ENCODE assay signal across 17 cellular contexts in genomic region chr21:42006765-42007164, GRCh38. TPM values are rescaled to one million over a fixed set of nuclear protein-coding genes. Genes with fewer than 3 reads are reported as not detected.
DNase-seq lines count a peak whose midpoint lies in the region; ATAC-seq, FAIRE-seq and TF ChIP-seq lines count a peak whose summit lies in the region.
"Had no signal": no experiment of that assay in that cellular context is flagged by ENCODE, and none has a peak within 500 bp of the region (broad histone marks: within the 10 kb centered on the region; RNA-seq: fewer than 3 reads in every experiment).

No MANE protein-coding gene starts in this region.

- no peak for TF ChIP-seq EP300 in GM12878 (IDR thresholded peaks at IDR 0.05; ENCODE audit: borderline replicate concordance in 1 of 2, control insufficient read depth in 1 of 2, low read depth in 2 of 2, low read length in 2 of 2)

- H3K4me2 ChIP-seq in GM12878 (ENCODE audit: control insufficient read depth, insufficient read depth): 0 out of 2 replicates have a peak overlapping the region, but pooled peaks have one; percentile 27
- no peak overlapping the region for H3K4me2 ChIP-seq in smooth muscle cell
- H3K4me2 ChIP-seq: A549, PC-9 had no signal

- H3K27me3 ChIP-seq in GM12878 (replicated peaks in 1 of 2; ENCODE audit: control insufficient read depth in 2 of 2, insufficient read depth in 2 of 2, low read length in 1 of 2) (no peaks in the 10 kb centered on the region), smooth muscle cell (ENCODE audit: low read depth) (no peaks in the 10 kb centered on the region)

- FAIRE-seq in GM12878 (lab: Jason Lieb, UNC): no peak
- FAIRE-seq: A549, G401.6 had no signal

- no peaks in the 10 kb centered on the region for H3K9me3 ChIP-seq in GM12878 (replicated peaks; ENCODE audit: control insufficient read depth, insufficient read depth, low read length)
- no peaks in the 10 kb centered on the region for H3K9me3 ChIP-seq in smooth muscle cell (replicated peaks; ENCODE audit: low read depth)
- H3K9me3 ChIP-seq: A549 had no signal

- TF ChIP-seq CTCF in GM12878 (IDR thresholded peaks at IDR 0.05 in 2 of 3, conservative IDR thresholded peaks at IDR 0.05 in 1 of 3; ENCODE audit: control insufficient read depth in 2 of 3, extremely low read depth in 1 of 3, insufficient read depth in 1 of 3, low read depth in 3 of 3, low read length in 3 of 3) (no peak), smooth muscle cell (IDR thresholded peaks at IDR 0.05; ENCODE audit: borderline replicate concordance, insufficient read depth, poor library complexity, severe bottlenecking) (no peak)

- H3K79me2 ChIP-seq in GM12878 (ENCODE audit: control insufficient read depth, insufficient read depth, low read length) (peaks cover 63% of the 10 kb centered on the region), smooth muscle cell (ENCODE audit: low read depth) (peaks cover 41% of the 10 kb centered on the region)

- H3K4me3 ChIP-seq in GM12878 (no peak overlapping the region), smooth muscle cell (no peak overlapping the region)
- H3K4me3 ChIP-seq: A549, PC-9 had no signal

- no peak for ATAC-seq in GM12878
- ATAC-seq in stimulated activated naive B cell treated with anti-CD40 and anti-IgM and Interleukin-4, amounts not matched to agents 10 μg/mL and 1 μg/mL and 100 μg/mL, for 72 hours (replicated peaks): no peak
- ATAC-seq: A549 had no signal

- no peaks in the 10 kb centered on the region for H3K27me3 Mint-ChIP-seq in activated naive CD4-positive, alpha-beta T cell treated with anti-CD3 and anti-CD28 coated beads, Interleukin-2, amount 50 U/mL, for 24 hours
- no peaks in the 10 kb centered on the region for H3K27me3 Mint-ChIP-seq in stimulated activated naive B cell treated with anti-CD40 and anti-IgM and Interleukin-4, amounts not matched to agents 10 μg/mL and 1 μg/mL and 100 μg/mL, for 72 hours

- H3K4me1 ChIP-seq in GM12878 (ENCODE audit: control insufficient read depth, insufficient read depth, low read length): peaks cover 21% of the 10 kb centered on the region
- peaks cover 5% of the 10 kb centered on the region for H3K4me1 ChIP-seq in smooth muscle cell (ENCODE audit: low read depth)

- H4K20me1 ChIP-seq in GM12878 (ENCODE audit: control insufficient read depth, insufficient read depth): no peaks in the 10 kb centered on the region
- H4K20me1 ChIP-seq in smooth muscle cell (ENCODE audit: low read depth): peaks cover 5% of the 10 kb centered on the region

- peak overlapping the region; percentile 52 for H3K27ac Mint-ChIP-seq in activated naive CD4-positive, alpha-beta T cell treated with anti-CD3 and anti-CD28 coated beads, Interleukin-2, amount 50 U/mL, for 24 hours
- peak overlapping the region; percentile 17 for H3K27ac Mint-ChIP-seq in stimulated activated naive B cell treated with anti-CD40 and anti-IgM and Interleukin-4, amounts not matched to agents 10 μg/mL and 1 μg/mL and 100 μg/mL, for 72 hours

- POLR2A ChIA-PET in GM12878 (lab: Charles Lee): interaction anchor here (0.6 to 1.5 kb wide), 4 partner anchors 127 to 403 kb away, joined by 3 to 5 read pairs (median 4); partner anchors contain the start of gene PRDM15

- no peak for DNase-seq in activated naive CD4-positive, alpha-beta T cell (lab: John Stamatoyannopoulos, UW)
- DNase-seq in M059J (ENCODE audit: low read depth) (peak; percentile 33), GM12878 (ENCODE audit: low read depth, low spot score) (no peak), smooth muscle cell (lab: John Stamatoyannopoulos, UW; ENCODE audit: unreplicated experiment) (no peak), NCI-H446 (lab: John Stamatoyannopoulos, UW) (no peak), caudate nucleus (lab: John Stamatoyannopoulos, UW) (no peak)
- no peak for DNase-seq in stimulated activated naive B cell treated with anti-CD40 and anti-IgM and Interleukin-4, amounts not matched to agents 10 μg/mL and 1 μg/mL and 100 μg/mL, for 72 hours
- DNase-seq: NCI-H146, NCI-H2081 treated with DMSO at 0.1 percent for 48 hours, NCI-H2227 treated with DMSO at 0.1 percent for 48 hours, NCI-H526, PC-9 had no signal

- RAD21 ChIA-PET in GM12878 (lab: Charles Lee; ENCODE audit: unreplicated experiment): interaction anchor here (0.7 to 2.9 kb wide), 9 partner anchors 56 to 1346 kb away, joined by 3 to 12 read pairs (median 3); no protein-coding TSS in a partner anchor

- intact Hi-C loops in GM12878 (cut with micrococcal nuclease; ENCODE audit: unreplicated experiment): loop anchor here (5.0 to 10.0 kb wide), 2 partner anchors 129 to 642 kb away; partner anchors contain the start of genes MX2 and PRDM15

- 42% methylated on average over 1 of the region's 1 CpG for WGBS in GM12878 (ENCODE audit: insufficient coverage, insufficient replicate concordance, low lambda C conversion rate, missing lambda C conversion rate)
- 85% methylated on average over 1 of the region's 1 CpG for WGBS in smooth muscle cell (ENCODE audit: low lambda C conversion rate)

- no peak for TF ChIP-seq POLR2A in GM12878 (IDR thresholded peaks at IDR 0.05; ENCODE audit: low read depth, low read length)

- peaks cover 12% of the 10 kb centered on the region for H3K36me3 Mint-ChIP-seq in activated naive CD4-positive, alpha-beta T cell treated with anti-CD3 and anti-CD28 coated beads, Interleukin-2, amount 50 U/mL, for 24 hours
- H3K36me3 Mint-ChIP-seq in stimulated activated naive B cell treated with anti-CD40 and anti-IgM and Interleukin-4, amounts not matched to agents 10 μg/mL and 1 μg/mL and 100 μg/mL, for 72 hours: peaks cover 26 to 44% of the 10 kb centered on the region in 2 donors

- peak overlapping the region; percentile 37 for H3K4me3 Mint-ChIP-seq in activated naive CD4-positive, alpha-beta T cell treated with anti-CD3 and anti-CD28 coated beads, Interleukin-2, amount 50 U/mL, for 24 hours
- H3K4me3 Mint-ChIP-seq in stimulated activated naive B cell treated with anti-CD40 and anti-IgM and Interleukin-4, amounts not matched to agents 10 μg/mL and 1 μg/mL and 100 μg/mL, for 72 hours: no peak overlapping the region

- peaks cover 5% of the 10 kb centered on the region for H3F3A ChIP-seq in smooth muscle cell (ENCODE audit: low read depth)

- in situ Hi-C loops in GM12878 (cut with MboI): no loop called here

- SMC1A ChIA-PET in GM12878 (lab: Charles Lee; ENCODE audit: uncharacterized antibody, unreplicated experiment): interaction anchor here (0.9 to 3.8 kb wide), 14 partner anchors 11 to 190 kb away, joined by 3 to 41 read pairs (median 6); partner anchors contain the start of gene PRDM15

- no TSS peak for BruUV-seq in GM12878 (replicated peaks; lab: Mats Ljungman, UMichigan)

- peaks cover 54% of the 10 kb centered on the region for H3K4me1 Mint-ChIP-seq in activated naive CD4-positive, alpha-beta T cell treated with anti-CD3 and anti-CD28 coated beads, Interleukin-2, amount 50 U/mL, for 24 hours
- peaks cover 46 to 61% of the 10 kb centered on the region in 2 donors for H3K4me1 Mint-ChIP-seq in stimulated activated naive B cell treated with anti-CD40 and anti-IgM and Interleukin-4, amounts not matched to agents 10 μg/mL and 1 μg/mL and 100 μg/mL, for 72 hours

- H3K27ac ChIP-seq in GM12878 (ENCODE audit: control insufficient read depth, insufficient read depth) (peak overlapping the region; percentile 43; the same call in 1 of the 2 replicates), smooth muscle cell (ENCODE audit: low read depth) (no peak overlapping the region), caudate nucleus (ENCODE audit: low read depth, low read length) (no peak overlapping the region)
- H3K27ac ChIP-seq: A549, C4-2B, PC-9 had no signal

- no peak for TF ChIP-seq RAD21 in GM12878 (IDR thresholded peaks at IDR 0.05; ENCODE audit: insufficient read depth, low read depth, low read length)

- CTCF ChIA-PET in GM12878 (lab: Yijun Ruan, JAX): interaction anchor here (0.6 to 3.6 kb wide), 4 partner anchors 94 to 129 kb away, joined by 3 to 23 read pairs (median 15); no protein-coding TSS in a partner anchor

- H3K9ac ChIP-seq in GM12878 (ENCODE audit: control insufficient read depth, insufficient read depth, low read length) (no peak overlapping the region), smooth muscle cell (ENCODE audit: low read depth) (no peak overlapping the region)

- H3K9me3 Mint-ChIP-seq in activated naive CD4-positive, alpha-beta T cell treated with anti-CD3 and anti-CD28 coated beads, Interleukin-2, amount 50 U/mL, for 24 hours: no peaks in the 10 kb centered on the region
- peaks cover 0 to 3% of the 10 kb centered on the region in 2 donors for H3K9me3 Mint-ChIP-seq in stimulated activated naive B cell treated with anti-CD40 and anti-IgM and Interleukin-4, amounts not matched to agents 10 μg/mL and 1 μg/mL and 100 μg/mL, for 72 hours
- H3K9me3 Mint-ChIP-seq: IgD-negative memory B cell had no signal

- H3K36me3 ChIP-seq in GM12878 (ENCODE audit: control insufficient read depth in 2 of 2, insufficient read depth in 2 of 2, low read length in 1 of 2) (peaks cover 0 to 4% of the 10 kb centered on the region in 2 experiments; a peak in 1 of 4 replicates), smooth muscle cell (ENCODE audit: low read depth) (no peaks in the 10 kb centered on the region)

- H2AFZ ChIP-seq in GM12878 (ENCODE audit: control insufficient read depth, low read depth, low read length) (no peak overlapping the region), smooth muscle cell (ENCODE audit: low read depth) (no peak overlapping the region)
- H2AFZ ChIP-seq: PC-9 had no signal

RNA-seq across cellular contexts. Expression of gene ZBTB21, which starts 3.4 kb away (rescaled TPM):
- 12.0 and 18.4 TPM in 2 replicates for total RNA-seq in M059J (2014; rRNA removed; shearing (Covaris generic))
- 28.7 and 28.9 TPM in 2 replicates for total RNA-seq in GM12878 (2013; cell fraction: nucleolus; rRNA removed)
- 8.5 and 9.8 TPM in 2 replicates for total RNA-seq in GM12878 (2014; rRNA removed)
- 13.1 and 13.4 TPM in 2 replicates for total RNA-seq in GM12878 (2014; rRNA removed; fragmentation: Illumina TruSeq; extraction: Trizol)
- 17.9 and 21.6 TPM in 2 replicates for total RNA-seq in GM12878 (2021)
- polyA plus RNA-seq in GM12878 (2011; ENCODE audit: low read depth): 6.1 TPM
- polyA plus RNA-seq in GM12878 (2011; rRNA removed): 9.1 and 9.6 TPM in 2 replicates
- 5.7 and 11.2 TPM in 2 replicates for polyA plus RNA-seq in GM12878 (2011; cell fraction: cytosol; rRNA removed)
- 12.9 and 18.3 TPM in 2 replicates for polyA plus RNA-seq in GM12878 (2011; cell fraction: nucleus; rRNA removed)
- 9.1 and 9.6 TPM in 2 replicates for polyA plus RNA-seq in GM12878 (2012)
- polyA plus RNA-seq in GM12878 (2014; fragmentation: Illumina TruSeq; extraction: Trizol): 12.6 and 12.7 TPM in 2 replicates
- 1 to 10 TPM; 1.8 to 2.3 TPM for polyA plus RNA-seq in GM12878 (2014; fragmentation: Nextera tagmentation; extraction: Ambion mirVana)
- 6.3 and 7.0 TPM in 2 replicates for polyA plus RNA-seq in GM12878 (2014; rRNA removed)
- 10 to 100 TPM; 11.3 to 13.9 TPM for polyA plus RNA-seq in GM12878 (2016; fragmentation: Nextera tagmentation; extraction: Ambion mirVana)
- 14.7 and 15.7 TPM in 2 replicates for polyA minus RNA-seq in GM12878 (2011; rRNA and poly(A)+ RNA removed)
- 6.4 and 8.6 TPM in 2 replicates for polyA minus RNA-seq in GM12878 (2011; cell fraction: cytosol; rRNA and poly(A)+ RNA removed)
- 10.8 and 12.8 TPM in 2 replicates for polyA minus RNA-seq in GM12878 (2011; cell fraction: nucleus; rRNA and poly(A)+ RNA removed)
- total RNA-seq in smooth muscle cell: 22.5 and 24.1 TPM in 2 replicates
- polyA plus RNA-seq in smooth muscle cell: 6.2 and 8.4 TPM in 2 replicates

RNA-seq across cellular contexts. Expression of gene C2CD2, which starts 52.9 kb away (rescaled TPM):
- total RNA-seq in M059J (2014; rRNA removed; shearing (Covaris generic)): 13.2 and 32.1 TPM in 2 replicates
- total RNA-seq in GM12878 (2013; cell fraction: nucleolus; rRNA removed): 193 and 225 TPM in 2 replicates
- total RNA-seq in GM12878 (2014; rRNA removed): 13.0 and 13.7 TPM in 2 replicates
- 8.3 and 10.9 TPM in 2 replicates for total RNA-seq in GM12878 (2014; rRNA removed; fragmentation: Illumina TruSeq; extraction: Trizol)
- total RNA-seq in GM12878 (2021): 11.2 and 11.6 TPM in 2 replicates
- polyA plus RNA-seq in GM12878 (2011; ENCODE audit: low read depth): 4.4 TPM
- 26.9 and 30.9 TPM in 2 replicates for polyA plus RNA-seq in GM12878 (2011; rRNA removed)
- 22.6 and 26.7 TPM in 2 replicates for polyA plus RNA-seq in GM12878 (2011; cell fraction: cytosol; rRNA removed)
- 59.4 and 76.9 TPM in 2 replicates for polyA plus RNA-seq in GM12878 (2011; cell fraction: nucleus; rRNA removed)
- 7.7 and 13.4 TPM in 2 replicates for polyA plus RNA-seq in GM12878 (2012)
- 8.8 and 9.3 TPM in 2 replicates for polyA plus RNA-seq in GM12878 (2014; fragmentation: Illumina TruSeq; extraction: Trizol)
- polyA plus RNA-seq in GM12878 (2014; fragmentation: Nextera tagmentation; extraction: Ambion mirVana): 1 to 10 TPM; 2.2 to 2.9 TPM
- 9.9 and 11.1 TPM in 2 replicates for polyA plus RNA-seq in GM12878 (2014; rRNA removed)
- polyA plus RNA-seq in GM12878 (2016; fragmentation: Nextera tagmentation; extraction: Ambion mirVana): 1 to 10 TPM; 2.5 to 4.9 TPM
- polyA minus RNA-seq in GM12878 (2011; rRNA and poly(A)+ RNA removed): 57.2 and 71.5 TPM in 2 replicates
- 9.8 and 11.5 TPM in 2 replicates for polyA minus RNA-seq in GM12878 (2011; cell fraction: cytosol; rRNA and poly(A)+ RNA removed)
- polyA minus RNA-seq in GM12878 (2011; cell fraction: nucleus; rRNA and poly(A)+ RNA removed): 29.0 and 42.4 TPM in 2 replicates
- total RNA-seq in smooth muscle cell: 6.1 and 6.2 TPM in 2 replicates
- 3.4 and 4.2 TPM in 2 replicates for polyA plus RNA-seq in smooth muscle cell
